16 cellular contexts compared by ENCODE assay signal in the genomic region with DNA sequence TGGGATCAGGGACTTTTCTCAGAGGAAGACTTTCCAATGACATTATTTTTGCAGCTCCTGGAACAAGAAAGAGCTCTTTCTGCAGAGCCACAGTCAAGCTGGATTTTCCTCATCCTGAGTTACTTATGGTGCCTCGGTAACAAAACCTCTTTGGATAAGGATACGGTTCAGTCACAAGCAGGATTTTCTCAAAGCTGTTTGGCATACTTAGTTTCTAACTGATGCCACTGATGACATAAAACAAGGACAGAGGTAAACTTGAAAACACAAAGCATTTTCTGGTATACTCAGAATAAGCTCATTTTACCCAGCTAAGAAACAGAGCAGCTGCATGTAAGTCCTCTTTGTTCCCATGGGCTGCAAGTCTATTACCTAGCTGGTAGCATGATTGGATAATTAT.
DNase-seq lines count a peak whose midpoint lies in the region; ATAC-seq and TF ChIP-seq lines count a peak whose summit lies in the region.
"Had no signal": no experiment of that assay in that cellular context is flagged by ENCODE, and none has a peak within 500 bp of the region (broad histone marks: within the 10 kb centered on the region; RNA-seq: fewer than 3 reads in every experiment).

No MANE protein-coding gene starts in this region.

- TF ChIP-seq CTCF in fibroblast of mammary gland (conservative IDR thresholded peaks at IDR 0.05; ENCODE audit: control insufficient read depth, insufficient read depth, low read depth, low read length) (no peak), psoas muscle (IDR thresholded peaks at IDR 0.05) (no peak), Calu3 (IDR thresholded peaks at IDR 0.05; ENCODE audit: unreplicated experiment) (no peak)

- H3K4me3 ChIP-seq in ACC112 (ENCODE audit: low read depth, low read length) (peak overlapping the region; percentile 37; the same call in 1 of the 2 replicates), fibroblast of mammary gland (ENCODE audit: control insufficient read depth, low read depth, low read length) (no peak overlapping the region), psoas muscle (no peak overlapping the region)

- no peaks in the 10 kb centered on the region for H3K27me3 ChIP-seq in ACC112 (ENCODE audit: insufficient read depth, low read length)
- H3K27me3 ChIP-seq in psoas muscle (ENCODE audit: insufficient read depth in 3 of 3, low read length in 2 of 3) = no peaks in the 10 kb centered on the region

- peak overlapping the region; percentile 81 for H2AFZ ChIP-seq in ACC112 (ENCODE audit: low read length, unreplicated experiment)

- no peaks in the 10 kb centered on the region for H3K4me1 Mint-ChIP-seq in Calu3 (ENCODE audit: low read depth, unreplicated experiment)
- H3K4me1 Mint-ChIP-seq: activated B cell treated with CpG ODN at 0.5 μM for 24 hours had no signal

- CTCF ChIA-PET in Calu3 (lab: Charles Lee) = no interaction called here

- 47 to 62% (median 49%) methylated on average over 2 of the region's 2 CpGs for WGBS in psoas muscle, 3 donors

- H3K27me3 Mint-ChIP-seq in Calu3 (ENCODE audit: unreplicated experiment) = no peaks in the 10 kb centered on the region
- H3K27me3 Mint-ChIP-seq: activated B cell treated with CpG ODN at 0.5 μM for 24 hours had no signal

- H3K36me3 ChIP-seq in ACC112 (ENCODE audit: insufficient read depth, low read length) (no peaks in the 10 kb centered on the region), psoas muscle (ENCODE audit: insufficient read depth in 1 of 2, low read depth in 1 of 2) (no peaks in the 10 kb centered on the region)

- H3K27ac ChIP-seq in ACC112 (ENCODE audit: low read depth, low read length) (peak overlapping the region; percentile 79), psoas muscle (peak overlapping the region; percentile 36)

- DNase-seq in NCI-H146 (lab: John Stamatoyannopoulos, UW) (peak; percentile 68), fibroblast of mammary gland (ENCODE audit: low read depth) (peak; percentile 22), psoas muscle (no peak), HCEC 1CT (no peak), Calu3 (no peak)
- DNase-seq: activated B cell treated with CpG ODN at 0.5 μM for 24 hours; activated CD8-positive, alpha-beta T cell treated with anti-CD3 and anti-CD28 coated beads, Interleukin-2, amount 10 ng/mL, durations not matched to agents 7 days and 5 days; CD8-positive, alpha-beta T cell; DMS79 treated with DMSO at 0.1 percent for 48 hours; mesendoderm; NCI-H187; NCI-H524; stimulated activated CD4-positive, alpha-beta T cell treated with anti-CD3 and anti-CD28 coated beads, Interleukin-1b, Interleukin-23, amount 100 ng/mL, for 48 hours had no signal

- H3K4me1 ChIP-seq in ACC112 (ENCODE audit: control insufficient read depth, insufficient read depth, low read length, unreplicated experiment) (peaks cover 42% of the 10 kb centered on the region), psoas muscle (peaks cover 10% of the 10 kb centered on the region)

- no peak overlapping the region for H3K4me3 Mint-ChIP-seq in Calu3 (ENCODE audit: low read depth, unreplicated experiment)
- H3K4me3 Mint-ChIP-seq: activated B cell treated with CpG ODN at 0.5 μM for 24 hours; activated CD8-positive, alpha-beta T cell treated with anti-CD3 and anti-CD28 coated beads, Interleukin-2, amount 10 ng/mL, durations not matched to agents 7 days and 5 days; CD8-positive, alpha-beta T cell had no signal

- no peaks in the 10 kb centered on the region for H3K36me3 Mint-ChIP-seq in Calu3 (ENCODE audit: insufficient read depth, unreplicated experiment)
- H3K36me3 Mint-ChIP-seq: CD8-positive, alpha-beta T cell had no signal

- no peaks in the 10 kb centered on the region for H3K79me2 ChIP-seq in ACC112 (ENCODE audit: control insufficient read depth, insufficient read depth, low read length, unreplicated experiment)

- BruUV-seq in Calu3 (replicated peaks; lab: Mats Ljungman, UMichigan) = no TSS peak

- intact Hi-C loops in psoas muscle (cut with DNase I) = no loop called here
- intact Hi-C loops in Calu3 (cut with micrococcal nuclease; ENCODE audit: unreplicated experiment) = no loop called here

- H3K9me3 ChIP-seq in psoas muscle = no peaks in the 10 kb centered on the region

- no peak overlapping the region for H3K27ac Mint-ChIP-seq in Calu3 (ENCODE audit: unreplicated experiment)
- H3K27ac Mint-ChIP-seq: activated B cell treated with CpG ODN at 0.5 μM for 24 hours; activated CD8-positive, alpha-beta T cell treated with anti-CD3 and anti-CD28 coated beads, Interleukin-2, amount 10 ng/mL, durations not matched to agents 7 days and 5 days; CD8-positive, alpha-beta T cell had no signal

- ATAC-seq in psoas muscle = no peak
- no peak for ATAC-seq in HG03354 (IDR thresholded peaks at IDR 0.05; ENCODE audit: poor library complexity, severe bottlenecking, unreplicated experiment)
- no peak for ATAC-seq in HG02973 (IDR thresholded peaks at IDR 0.05; ENCODE audit: unreplicated experiment)
- ATAC-seq: activated CD8-positive, alpha-beta T cell treated with anti-CD3 and anti-CD28 coated beads, Interleukin-2, amount 10 ng/mL, durations not matched to agents 7 days and 5 days; CD8-positive, alpha-beta T cell had no signal

- H3K9me3 Mint-ChIP-seq in Calu3 (ENCODE audit: low read depth, unreplicated experiment) = no peaks in the 10 kb centered on the region
- H3K9me3 Mint-ChIP-seq: activated B cell treated with CpG ODN at 0.5 μM for 24 hours; CD8-positive, alpha-beta T cell had no signal

Comparison
In these comparisons a context has a peak if more than half of its experiments do, and no peak if none do; other contexts are left out.
1. DNase-seq: peak in NCI-H146 (single experiment) and fibroblast of mammary gland (single experiment); none in psoas muscle (0 of 2), HCEC 1CT (single experiment) and Calu3 (single experiment).